10 cellular contexts compared by ENCODE assay signal in the genomic region with DNA sequence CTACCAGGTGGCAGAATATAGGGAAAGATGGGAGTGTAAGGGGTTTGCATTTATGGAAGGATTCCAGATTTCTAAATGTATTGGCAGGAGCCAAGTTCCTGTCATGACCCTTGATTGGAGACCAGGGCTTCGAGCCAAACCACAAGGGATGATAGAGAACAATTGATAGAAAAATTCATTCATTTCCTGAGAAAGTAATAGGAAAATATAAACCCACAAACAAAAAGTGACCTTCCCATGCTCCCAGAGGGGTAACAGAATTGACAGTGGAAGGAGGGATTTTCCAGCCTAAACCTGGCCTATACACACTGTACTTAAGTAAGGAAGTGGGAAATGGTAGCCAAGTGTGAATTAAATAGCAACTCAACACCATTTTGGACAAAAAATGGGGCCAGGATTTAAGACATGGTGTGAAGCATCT. TPM values are rescaled to one million over a fixed set of nuclear protein-coding genes. Genes with fewer than 3 reads are reported as not detected.
DNase-seq lines count a peak whose midpoint lies in the region; ATAC-seq, FAIRE-seq and TF ChIP-seq lines count a peak whose summit lies in the region.
"Had no signal": no experiment of that assay in that cellular context is flagged by ENCODE, and none has a peak within 500 bp of the region (broad histone marks: within the 10 kb centered on the region; RNA-seq: fewer than 3 reads in every experiment).

No MANE protein-coding gene starts in this region.

- no peaks in the 10 kb centered on the region for H3K9me3 ChIP-seq in astrocyte (ENCODE audit: insufficient read depth, low read depth, low read length)
- H3K9me3 ChIP-seq in hepatocyte (ENCODE audit: low read depth): no peaks in the 10 kb centered on the region
- H3K9me3 ChIP-seq in thoracic aorta: no peaks in the 10 kb centered on the region

- H3K36me3 Mint-ChIP-seq in astrocyte (ENCODE audit: low read depth, unreplicated experiment): no peaks in the 10 kb centered on the region
- H3K36me3 Mint-ChIP-seq: neural progenitor cell had no signal

- H3K4me2 ChIP-seq in astrocyte (ENCODE audit: low read length) (peak overlapping the region; percentile 18), hepatocyte (no peak overlapping the region)
- H3K4me2 ChIP-seq: neural progenitor cell had no signal

- no peaks in the 10 kb centered on the region for H3K27me3 Mint-ChIP-seq in astrocyte (ENCODE audit: low read depth, unreplicated experiment)

- H3K4me3 ChIP-seq in astrocyte (ENCODE audit: insufficient read depth, low read depth, low read length): no peak overlapping the region
- H3K4me3 ChIP-seq in hepatocyte: no peak overlapping the region
- H3K4me3 ChIP-seq in thoracic aorta: no peak overlapping the region
- H3K4me3 ChIP-seq: neural progenitor cell had no signal

- peaks cover 53% of the 10 kb centered on the region for H3K4me1 Mint-ChIP-seq in astrocyte (ENCODE audit: low read depth, unreplicated experiment)

- intact Hi-C loops in sciatic nerve (cut with DNase I): no loop called here

- H3K27ac ChIP-seq in astrocyte (ENCODE audit: low read depth, low read length) (peak overlapping the region; percentile 73), hepatocyte (peak overlapping the region; percentile 42), thoracic aorta (peak overlapping the region; percentile 42 to 62)
- H3K27ac ChIP-seq: neural progenitor cell had no signal

- H4K20me1 ChIP-seq in astrocyte (ENCODE audit: insufficient read depth, low read length): no peaks in the 10 kb centered on the region
- no peaks in the 10 kb centered on the region for H4K20me1 ChIP-seq in hepatocyte (ENCODE audit: insufficient read depth, poor library complexity, severe bottlenecking)

- 94% methylated on average over 1 of the region's 1 CpG for WGBS in hepatocyte (ENCODE audit: low lambda C conversion rate, missing lambda C conversion rate)

- no peak overlapping the region for H2AFZ ChIP-seq in astrocyte (ENCODE audit: low read depth, low read length)
- no peak overlapping the region for H2AFZ ChIP-seq in hepatocyte
- H2AFZ ChIP-seq: neural progenitor cell had no signal

- no peaks in the 10 kb centered on the region for H3K79me2 ChIP-seq in astrocyte (ENCODE audit: insufficient read depth, low read length)
- H3K79me2 ChIP-seq in hepatocyte: no peaks in the 10 kb centered on the region

- no peaks in the 10 kb centered on the region for H3K27me3 ChIP-seq in astrocyte (ENCODE audit: insufficient read depth, low read length)
- no peaks in the 10 kb centered on the region for H3K27me3 ChIP-seq in hepatocyte
- H3K27me3 ChIP-seq in thoracic aorta (replicated peaks; ENCODE audit: insufficient read depth): no peaks in the 10 kb centered on the region
- H3K27me3 ChIP-seq: neural progenitor cell had no signal

- TF ChIP-seq CTCF in astrocyte (IDR thresholded peaks at IDR 0.05; ENCODE audit: insufficient read depth, low read depth, low read length): no peak
- TF ChIP-seq CTCF in hepatocyte (IDR thresholded peaks at IDR 0.05; ENCODE audit: poor library complexity): no peak
- TF ChIP-seq CTCF in thoracic aorta (IDR thresholded peaks at IDR 0.05): no peak

- H3K27ac Mint-ChIP-seq in astrocyte (ENCODE audit: unreplicated experiment): peak overlapping the region; percentile 83
- H3K27ac Mint-ChIP-seq: H9, neural progenitor cell had no signal

- peaks cover 44% of the 10 kb centered on the region for H3K4me1 ChIP-seq in astrocyte (ENCODE audit: insufficient read depth, low read length)
- peaks cover 26% of the 10 kb centered on the region for H3K4me1 ChIP-seq in hepatocyte (ENCODE audit: insufficient read depth)
- peaks cover 28 to 66% of the 10 kb centered on the region in 2 donors for H3K4me1 ChIP-seq in thoracic aorta (ENCODE audit: control insufficient read depth in 1 of 2, low read depth in 2 of 2)

- no peaks in the 10 kb centered on the region for H3K9me2 ChIP-seq in hepatocyte (replicated peaks; ENCODE audit: insufficient read depth)

- H3K9ac ChIP-seq in astrocyte (ENCODE audit: low read length): peak overlapping the region; percentile 9
- H3K9ac ChIP-seq: neural progenitor cell had no signal

- DNase-seq in M059J (ENCODE audit: low read depth) (peak; percentile 77), astrocyte (ENCODE audit: low read depth) (peak; percentile 65), hepatocyte (ENCODE audit: low spot score) (no peak), thoracic aorta (ENCODE audit: low spot score) (no peak), cerebellum (ENCODE audit: low spot score) (no peak), sciatic nerve (ENCODE audit: low spot score) (no peak), NCI-H69 (lab: John Stamatoyannopoulos, UW) (no peak)
- DNase-seq: GDM1, H9 had no signal

- peak; percentile 39 for FAIRE-seq in astrocyte (lab: Jason Lieb, UNC)

- no peak overlapping the region for H3K4me3 Mint-ChIP-seq in astrocyte (ENCODE audit: unreplicated experiment)
- H3K4me3 Mint-ChIP-seq: H9, neural progenitor cell had no signal

- no peaks in the 10 kb centered on the region for H3K36me3 ChIP-seq in astrocyte (ENCODE audit: insufficient read depth, low read length)
- no peaks in the 10 kb centered on the region for H3K36me3 ChIP-seq in hepatocyte (replicated peaks; ENCODE audit: insufficient read depth, low read depth)
- no peaks in the 10 kb centered on the region for H3K36me3 ChIP-seq in thoracic aorta
- H3K36me3 ChIP-seq: neural progenitor cell had no signal

- ATAC-seq in thoracic aorta (ENCODE audit: insufficient number of reproducible peaks, low FRiP score, low read depth) (no peak), sciatic nerve (no peak)

- no peaks in the 10 kb centered on the region for H3K9me3 Mint-ChIP-seq in astrocyte (ENCODE audit: unreplicated experiment)
- H3K9me3 Mint-ChIP-seq: H9, neural progenitor cell had no signal

RNA-seq across cellular contexts. Expression of a gene that starts 22.4 kb away (rescaled TPM):
- total RNA-seq in M059J (2014; rRNA removed; shearing (Covaris generic)): 42.5 and 58.0 TPM in 2 replicates
- total RNA-seq in astrocyte: 36.0 and 42.0 TPM in 2 replicates
- 3.9 and 4.6 TPM in 2 replicates for total RNA-seq in hepatocyte
- 2.4 and 2.9 TPM in 2 replicates for polyA plus RNA-seq in hepatocyte
- total RNA-seq in thoracic aorta: 10 to 100 TPM in 1 of 2 donors, 1 to 10 TPM in 1; 5.9 to 17.1 TPM
- total RNA-seq in cerebellum: 3.4 TPM
- total RNA-seq in sciatic nerve: 19.9 TPM
- total RNA-seq: H9 had no signal

RNA-seq across cellular contexts. Expression of a gene that starts 27.9 kb away (rescaled TPM):
- 120 and 149 TPM in 2 replicates for total RNA-seq in M059J (2014; rRNA removed; shearing (Covaris generic))
- total RNA-seq in astrocyte (70.1 and 70.2 TPM in 2 replicates), hepatocyte (148 and 152 TPM in 2 replicates), thoracic aorta (10 to 100 TPM; 39.7 to 44.2 TPM), cerebellum (36.4 TPM), sciatic nerve (72.5 TPM)
- polyA plus RNA-seq in hepatocyte: 128 and 144 TPM in 2 replicates

RNA-seq across cellular contexts. Expression of a gene that starts 48.3 kb away (rescaled TPM):
- total RNA-seq in M059J (2014; rRNA removed; shearing (Covaris generic)): 303 and 380 TPM in 2 replicates
- total RNA-seq in astrocyte (171 and 193 TPM in 2 replicates), hepatocyte (10.5 and 10.8 TPM in 2 replicates), thoracic aorta (10 to 100 TPM in 1 of 2 donors, 1 to 10 TPM in 1; 9.6 to 22.7 TPM), cerebellum (2.4 TPM), sciatic nerve (25.5 TPM)
- 6.9 and 8.6 TPM in 2 replicates for polyA plus RNA-seq in hepatocyte

Comparison
In these comparisons a context has a peak if more than half of its experiments do, and no peak if none do; other contexts are left out.
1. DNase-seq: peak in M059J (single experiment) and astrocyte (single experiment); none in hepatocyte (single experiment), thoracic aorta (single experiment), cerebellum (single experiment), sciatic nerve (single experiment) and NCI-H69 (single experiment).
2. Peak in every context shown above with its lines, with median percentiles within 50 percentile points of each other: H3K27ac ChIP-seq.